In the genomic region with DNA sequence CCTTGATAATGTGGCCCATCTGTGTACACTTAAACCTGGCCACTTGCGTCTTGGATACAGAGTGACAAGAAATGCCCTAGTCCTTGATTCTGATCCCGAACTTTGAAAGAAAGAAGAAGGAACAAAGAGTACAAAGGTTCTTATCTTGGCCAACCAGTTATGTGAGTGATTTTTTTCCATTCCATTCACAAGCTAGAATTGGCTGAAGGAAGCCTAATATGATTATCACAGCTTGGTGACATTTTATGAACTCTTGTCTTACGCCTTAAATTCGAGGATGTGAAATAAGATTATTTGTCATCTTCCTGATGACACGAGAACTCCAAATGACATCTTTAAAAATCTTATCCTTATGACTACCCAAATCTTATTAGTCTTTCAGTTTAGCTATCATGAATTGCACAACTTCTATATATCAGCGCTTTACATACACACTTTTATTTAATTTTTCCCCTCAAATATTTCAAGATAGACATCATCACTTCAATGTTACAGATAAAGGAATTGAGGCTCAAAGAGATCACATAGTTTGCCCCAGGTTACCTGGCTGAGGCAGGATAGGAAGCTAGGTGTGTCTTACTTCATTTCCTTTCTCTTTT, we compare ENCODE assay signal across 1 cellular context.
A peak's percentile ranks its signal among the peaks of the same experiment; 100 is the strongest.
TF ChIP-seq lines count a peak whose summit lies in the region.

No MANE protein-coding gene starts in this region.

TF ChIP-seq in K562, 482 proteins besides CTCF, POLR2A, EP300 and RAD21 (continued from another document and continues in another):
- TF ChIP-seq TEAD4 (IDR thresholded peaks at IDR 0.05; ENCODE audit: low read length) (peak; percentile 62), TEAD4 (CRISPR knock-in tag; IDR thresholded peaks at IDR 0.05; ENCODE audit: borderline replicate concordance) (no peak), NFATC3 (IDR thresholded peaks at IDR 0.05) (no peak), FOSL1 (tag; conservative IDR thresholded peaks at IDR 0.05) (peak; percentile 52), MYC (IDR thresholded peaks at IDR 0.05; ENCODE audit: low read depth, low read length) (no peak), MYC (CRISPR knock-in tag; IDR thresholded peaks at IDR 0.05; ENCODE audit: borderline replicate concordance, low read depth) (no peak), SP1 (CRISPR knock-in tag; IDR thresholded peaks at IDR 0.05) (no peak), EP400 (IDR thresholded peaks at IDR 0.05) (no peak), SMC3 (conservative IDR thresholded peaks at IDR 0.05; ENCODE audit: insufficient read depth, low read depth, low read length) (no peak), ZNF764 (CRISPR knock-in tag; IDR thresholded peaks at IDR 0.05; ENCODE audit: low read depth) (no peak), ZNF785 (CRISPR knock-in tag; IDR thresholded peaks at IDR 0.05) (no peak), GTF2E2 (tag; IDR thresholded peaks at IDR 0.05) (no peak), KHSRP (IDR thresholded peaks at IDR 0.05) (no peak), TGIF2 (CRISPR knock-in tag; IDR thresholded peaks at IDR 0.05) (no peak), SRSF3 (IDR thresholded peaks at IDR 0.05; ENCODE audit: insufficient read depth, low read length) (no peak), ZNF431 (CRISPR knock-in tag; IDR thresholded peaks at IDR 0.05) (no peak), PRPF4 (IDR thresholded peaks at IDR 0.05; ENCODE audit: insufficient read depth, low read depth, low read length, poor library complexity, severe bottlenecking) (no peak), ZNF24 (IDR thresholded peaks at IDR 0.05) (no peak), TFAM (CRISPR knock-in tag; conservative IDR thresholded peaks at IDR 0.05) (no peak), PCBP2 (IDR thresholded peaks at IDR 0.05; ENCODE audit: low read depth, low read length, poor library complexity, severe bottlenecking) (no peak), KDM1A (IDR thresholded peaks at IDR 0.05) (peak; percentile 46 to 62; a peak in 3 of 4 replicates), ZNF707 (CRISPR knock-in tag; conservative IDR thresholded peaks at IDR 0.05) (no peak)
- TF ChIP-seq, protein P1, sequence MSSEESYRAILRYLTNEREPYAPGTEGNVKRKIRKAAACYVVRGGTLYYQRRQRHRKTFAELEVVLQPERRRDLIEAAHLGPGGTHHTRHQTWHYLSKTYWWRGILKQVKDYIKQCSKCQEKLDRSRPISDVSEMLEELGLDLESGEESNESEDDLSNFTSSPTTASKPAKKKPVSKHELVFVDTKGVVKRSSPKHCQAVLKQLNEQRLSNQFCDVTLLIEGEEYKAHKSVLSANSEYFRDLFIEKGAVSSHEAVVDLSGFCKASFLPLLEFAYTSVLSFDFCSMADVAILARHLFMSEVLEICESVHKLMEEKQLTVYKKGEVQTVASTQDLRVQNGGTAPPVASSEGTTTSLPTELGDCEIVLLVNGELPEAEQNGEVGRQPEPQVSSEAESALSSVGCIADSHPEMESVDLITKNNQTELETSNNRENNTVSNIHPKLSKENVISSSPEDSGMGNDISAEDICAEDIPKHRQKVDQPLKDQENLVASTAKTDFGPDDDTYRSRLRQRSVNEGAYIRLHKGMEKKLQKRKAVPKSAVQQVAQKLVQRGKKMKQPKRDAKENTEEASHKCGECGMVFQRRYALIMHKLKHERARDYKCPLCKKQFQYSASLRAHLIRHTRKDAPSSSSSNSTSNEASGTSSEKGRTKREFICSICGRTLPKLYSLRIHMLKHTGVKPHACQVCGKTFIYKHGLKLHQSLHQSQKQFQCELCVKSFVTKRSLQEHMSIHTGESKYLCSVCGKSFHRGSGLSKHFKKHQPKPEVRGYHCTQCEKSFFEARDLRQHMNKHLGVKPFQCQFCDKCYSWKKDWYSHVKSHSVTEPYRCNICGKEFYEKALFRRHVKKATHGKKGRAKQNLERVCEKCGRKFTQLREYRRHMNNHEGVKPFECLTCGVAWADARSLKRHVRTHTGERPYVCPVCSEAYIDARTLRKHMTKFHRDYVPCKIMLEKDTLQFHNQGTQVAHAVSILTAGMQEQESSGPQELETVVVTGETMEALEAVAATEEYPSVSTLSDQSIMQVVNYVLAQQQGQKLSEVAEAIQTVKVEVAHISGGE (CRISPR knock-in tag; IDR thresholded peaks at IDR 0.05), result no peak
- TF ChIP-seq, protein P2, sequence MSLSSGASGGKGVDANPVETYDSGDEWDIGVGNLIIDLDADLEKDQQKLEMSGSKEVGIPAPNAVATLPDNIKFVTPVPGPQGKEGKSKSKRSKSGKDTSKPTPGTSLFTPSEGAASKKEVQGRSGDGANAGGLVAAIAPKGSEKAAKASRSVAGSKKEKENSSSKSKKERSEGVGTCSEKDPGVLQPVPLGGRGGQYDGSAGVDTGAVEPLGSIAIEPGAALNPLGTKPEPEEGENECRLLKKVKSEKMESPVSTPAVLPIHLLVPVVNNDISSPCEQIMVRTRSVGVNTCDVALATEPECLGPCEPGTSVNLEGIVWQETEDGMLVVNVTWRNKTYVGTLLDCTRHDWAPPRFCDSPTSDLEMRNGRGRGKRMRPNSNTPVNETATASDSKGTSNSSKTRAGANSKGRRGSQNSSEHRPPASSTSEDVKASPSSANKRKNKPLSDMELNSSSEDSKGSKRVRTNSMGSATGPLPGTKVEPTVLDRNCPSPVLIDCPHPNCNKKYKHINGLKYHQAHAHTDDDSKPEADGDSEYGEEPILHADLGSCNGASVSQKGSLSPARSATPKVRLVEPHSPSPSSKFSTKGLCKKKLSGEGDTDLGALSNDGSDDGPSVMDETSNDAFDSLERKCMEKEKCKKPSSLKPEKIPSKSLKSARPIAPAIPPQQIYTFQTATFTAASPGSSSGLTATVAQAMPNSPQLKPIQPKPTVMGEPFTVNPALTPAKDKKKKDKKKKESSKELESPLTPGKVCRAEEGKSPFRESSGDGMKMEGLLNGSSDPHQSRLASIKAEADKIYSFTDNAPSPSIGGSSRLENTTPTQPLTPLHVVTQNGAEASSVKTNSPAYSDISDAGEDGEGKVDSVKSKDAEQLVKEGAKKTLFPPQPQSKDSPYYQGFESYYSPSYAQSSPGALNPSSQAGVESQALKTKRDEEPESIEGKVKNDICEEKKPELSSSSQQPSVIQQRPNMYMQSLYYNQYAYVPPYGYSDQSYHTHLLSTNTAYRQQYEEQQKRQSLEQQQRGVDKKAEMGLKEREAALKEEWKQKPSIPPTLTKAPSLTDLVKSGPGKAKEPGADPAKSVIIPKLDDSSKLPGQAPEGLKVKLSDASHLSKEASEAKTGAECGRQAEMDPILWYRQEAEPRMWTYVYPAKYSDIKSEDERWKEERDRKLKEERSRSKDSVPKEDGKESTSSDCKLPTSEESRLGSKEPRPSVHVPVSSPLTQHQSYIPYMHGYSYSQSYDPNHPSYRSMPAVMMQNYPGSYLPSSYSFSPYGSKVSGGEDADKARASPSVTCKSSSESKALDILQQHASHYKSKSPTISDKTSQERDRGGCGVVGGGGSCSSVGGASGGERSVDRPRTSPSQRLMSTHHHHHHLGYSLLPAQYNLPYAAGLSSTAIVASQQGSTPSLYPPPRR (CRISPR knock-in tag; IDR thresholded peaks at IDR 0.05; ENCODE audit: borderline replicate concordance), result no peak
- TF ChIP-seq, protein P3, sequence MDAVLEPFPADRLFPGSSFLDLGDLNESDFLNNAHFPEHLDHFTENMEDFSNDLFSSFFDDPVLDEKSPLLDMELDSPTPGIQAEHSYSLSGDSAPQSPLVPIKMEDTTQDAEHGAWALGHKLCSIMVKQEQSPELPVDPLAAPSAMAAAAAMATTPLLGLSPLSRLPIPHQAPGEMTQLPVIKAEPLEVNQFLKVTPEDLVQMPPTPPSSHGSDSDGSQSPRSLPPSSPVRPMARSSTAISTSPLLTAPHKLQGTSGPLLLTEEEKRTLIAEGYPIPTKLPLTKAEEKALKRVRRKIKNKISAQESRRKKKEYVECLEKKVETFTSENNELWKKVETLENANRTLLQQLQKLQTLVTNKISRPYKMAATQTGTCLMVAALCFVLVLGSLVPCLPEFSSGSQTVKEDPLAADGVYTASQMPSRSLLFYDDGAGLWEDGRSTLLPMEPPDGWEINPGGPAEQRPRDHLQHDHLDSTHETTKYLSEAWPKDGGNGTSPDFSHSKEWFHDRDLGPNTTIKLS (IDR thresholded peaks at IDR 0.05; ENCODE audit: borderline replicate concordance, low read depth), result no peak
- TF ChIP-seq, protein P4, sequence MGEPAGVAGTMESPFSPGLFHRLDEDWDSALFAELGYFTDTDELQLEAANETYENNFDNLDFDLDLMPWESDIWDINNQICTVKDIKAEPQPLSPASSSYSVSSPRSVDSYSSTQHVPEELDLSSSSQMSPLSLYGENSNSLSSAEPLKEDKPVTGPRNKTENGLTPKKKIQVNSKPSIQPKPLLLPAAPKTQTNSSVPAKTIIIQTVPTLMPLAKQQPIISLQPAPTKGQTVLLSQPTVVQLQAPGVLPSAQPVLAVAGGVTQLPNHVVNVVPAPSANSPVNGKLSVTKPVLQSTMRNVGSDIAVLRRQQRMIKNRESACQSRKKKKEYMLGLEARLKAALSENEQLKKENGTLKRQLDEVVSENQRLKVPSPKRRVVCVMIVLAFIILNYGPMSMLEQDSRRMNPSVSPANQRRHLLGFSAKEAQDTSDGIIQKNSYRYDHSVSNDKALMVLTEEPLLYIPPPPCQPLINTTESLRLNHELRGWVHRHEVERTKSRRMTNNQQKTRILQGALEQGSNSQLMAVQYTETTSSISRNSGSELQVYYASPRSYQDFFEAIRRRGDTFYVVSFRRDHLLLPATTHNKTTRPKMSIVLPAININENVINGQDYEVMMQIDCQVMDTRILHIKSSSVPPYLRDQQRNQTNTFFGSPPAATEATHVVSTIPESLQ (CRISPR knock-in tag; IDR thresholded peaks at IDR 0.05), result no peak
- TF ChIP-seq, protein P5, sequence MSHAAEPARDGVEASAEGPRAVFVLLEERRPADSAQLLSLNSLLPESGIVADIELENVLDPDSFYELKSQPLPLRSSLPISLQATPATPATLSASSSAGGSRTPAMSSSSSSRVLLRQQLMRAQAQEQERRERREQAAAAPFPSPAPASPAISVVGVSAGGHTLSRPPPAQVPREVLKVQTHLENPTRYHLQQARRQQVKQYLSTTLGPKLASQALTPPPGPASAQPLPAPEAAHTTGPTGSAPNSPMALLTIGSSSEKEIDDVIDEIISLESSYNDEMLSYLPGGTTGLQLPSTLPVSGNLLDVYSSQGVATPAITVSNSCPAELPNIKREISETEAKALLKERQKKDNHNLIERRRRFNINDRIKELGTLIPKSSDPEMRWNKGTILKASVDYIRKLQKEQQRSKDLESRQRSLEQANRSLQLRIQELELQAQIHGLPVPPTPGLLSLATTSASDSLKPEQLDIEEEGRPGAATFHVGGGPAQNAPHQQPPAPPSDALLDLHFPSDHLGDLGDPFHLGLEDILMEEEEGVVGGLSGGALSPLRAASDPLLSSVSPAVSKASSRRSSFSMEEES (CRISPR knock-in tag; IDR thresholded peaks at IDR 0.05), result no peak
- TF ChIP-seq, protein P6, sequence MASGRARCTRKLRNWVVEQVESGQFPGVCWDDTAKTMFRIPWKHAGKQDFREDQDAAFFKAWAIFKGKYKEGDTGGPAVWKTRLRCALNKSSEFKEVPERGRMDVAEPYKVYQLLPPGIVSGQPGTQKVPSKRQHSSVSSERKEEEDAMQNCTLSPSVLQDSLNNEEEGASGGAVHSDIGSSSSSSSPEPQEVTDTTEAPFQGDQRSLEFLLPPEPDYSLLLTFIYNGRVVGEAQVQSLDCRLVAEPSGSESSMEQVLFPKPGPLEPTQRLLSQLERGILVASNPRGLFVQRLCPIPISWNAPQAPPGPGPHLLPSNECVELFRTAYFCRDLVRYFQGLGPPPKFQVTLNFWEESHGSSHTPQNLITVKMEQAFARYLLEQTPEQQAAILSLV (tag; IDR thresholded peaks at IDR 0.05), result no peak
- TF ChIP-seq, protein P7, sequence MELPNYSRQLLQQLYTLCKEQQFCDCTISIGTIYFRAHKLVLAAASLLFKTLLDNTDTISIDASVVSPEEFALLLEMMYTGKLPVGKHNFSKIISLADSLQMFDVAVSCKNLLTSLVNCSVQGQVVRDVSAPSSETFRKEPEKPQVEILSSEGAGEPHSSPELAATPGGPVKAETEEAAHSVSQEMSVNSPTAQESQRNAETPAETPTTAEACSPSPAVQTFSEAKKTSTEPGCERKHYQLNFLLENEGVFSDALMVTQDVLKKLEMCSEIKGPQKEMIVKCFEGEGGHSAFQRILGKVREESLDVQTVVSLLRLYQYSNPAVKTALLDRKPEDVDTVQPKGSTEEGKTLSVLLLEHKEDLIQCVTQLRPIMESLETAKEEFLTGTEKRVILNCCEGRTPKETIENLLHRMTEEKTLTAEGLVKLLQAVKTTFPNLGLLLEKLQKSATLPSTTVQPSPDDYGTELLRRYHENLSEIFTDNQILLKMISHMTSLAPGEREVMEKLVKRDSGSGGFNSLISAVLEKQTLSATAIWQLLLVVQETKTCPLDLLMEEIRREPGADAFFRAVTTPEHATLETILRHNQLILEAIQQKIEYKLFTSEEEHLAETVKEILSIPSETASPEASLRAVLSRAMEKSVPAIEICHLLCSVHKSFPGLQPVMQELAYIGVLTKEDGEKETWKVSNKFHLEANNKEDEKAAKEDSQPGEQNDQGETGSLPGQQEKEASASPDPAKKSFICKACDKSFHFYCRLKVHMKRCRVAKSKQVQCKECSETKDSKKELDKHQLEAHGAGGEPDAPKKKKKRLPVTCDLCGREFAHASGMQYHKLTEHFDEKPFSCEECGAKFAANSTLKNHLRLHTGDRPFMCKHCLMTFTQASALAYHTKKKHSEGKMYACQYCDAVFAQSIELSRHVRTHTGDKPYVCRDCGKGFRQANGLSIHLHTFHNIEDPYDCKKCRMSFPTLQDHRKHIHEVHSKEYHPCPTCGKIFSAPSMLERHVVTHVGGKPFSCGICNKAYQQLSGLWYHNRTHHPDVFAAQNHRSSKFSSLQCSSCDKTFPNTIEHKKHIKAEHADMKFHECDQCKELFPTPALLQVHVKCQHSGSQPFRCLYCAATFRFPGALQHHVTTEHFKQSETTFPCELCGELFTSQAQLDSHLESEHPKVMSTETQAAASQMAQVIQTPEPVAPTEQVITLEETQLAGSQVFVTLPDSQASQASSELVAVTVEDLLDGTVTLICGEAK (IDR thresholded peaks at IDR 0.05), result no peak
- TF ChIP-seq, protein P7 (CRISPR knock-in tag; IDR thresholded peaks at IDR 0.05), result no peak
